Comparison of ENCODE assay signal across 14 cellular contexts in the genomic region with DNA sequence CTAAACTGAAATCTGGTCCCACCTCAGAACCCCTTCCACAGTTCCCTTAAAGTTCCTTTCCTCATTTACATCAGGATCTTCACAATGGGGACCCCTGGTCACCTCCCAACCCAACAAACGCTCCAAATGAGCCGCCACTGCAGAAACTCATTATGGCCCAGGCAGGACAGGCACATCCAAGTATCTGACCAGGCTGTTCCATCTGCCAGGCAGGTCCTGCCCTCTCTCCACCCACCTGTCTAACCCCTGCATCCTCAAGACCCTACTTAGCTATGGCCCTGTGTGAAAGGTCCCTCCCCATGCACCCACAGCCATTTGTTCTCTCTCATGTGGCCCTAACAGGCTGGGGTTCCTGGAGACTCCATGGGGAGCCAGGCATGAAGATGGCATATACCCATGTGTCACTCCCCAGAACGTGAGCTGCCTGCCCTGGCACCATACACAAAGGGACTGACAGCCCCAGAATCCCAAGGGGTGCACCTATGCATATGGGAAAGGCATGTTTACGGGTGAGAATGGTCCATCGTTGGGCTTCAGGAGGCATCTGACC. TPM values are rescaled to one million over a fixed set of nuclear protein-coding genes. Genes with fewer than 3 reads are reported as not detected.
DNase-seq lines count a peak whose midpoint lies in the region; ATAC-seq and TF ChIP-seq lines count a peak whose summit lies in the region.
"Had no signal": no experiment of that assay in that cellular context is flagged by ENCODE, and none has a peak within 500 bp of the region (broad histone marks: within the 10 kb centered on the region; RNA-seq: fewer than 3 reads in every experiment).

No MANE protein-coding gene starts in this region.

- H3K4me3 Mint-ChIP-seq in activated T-helper 1 cell treated with anti-CD3 and anti-CD28 coated beads, Interleukin-12 subunit alpha, Interleukin-12 subunit beta, Interleukin-2, Interleukin-4 antibody, amounts not matched to agents 30 ng/mL and 10 ng/mL and 1 ng/mL, durations not matched to agents 14 hours and 24 hours and 36 hours, result no peak overlapping the region
- H3K4me3 Mint-ChIP-seq: nephron; stimulated activated naive CD8-positive, alpha-beta T cell treated with anti-CD3 and anti-CD28 coated beads, Interleukin-15, amount 100 ng/mL, for 72 hours had no signal

- H3K27ac Mint-ChIP-seq in activated T-helper 1 cell treated with anti-CD3 and anti-CD28 coated beads, Interleukin-12 subunit alpha, Interleukin-12 subunit beta, Interleukin-2, Interleukin-4 antibody, amounts not matched to agents 30 ng/mL and 10 ng/mL and 1 ng/mL, durations not matched to agents 14 hours and 24 hours and 36 hours, result no peak overlapping the region
- H3K27ac Mint-ChIP-seq: nephron; stimulated activated naive CD8-positive, alpha-beta T cell treated with anti-CD3 and anti-CD28 coated beads, Interleukin-15, amount 100 ng/mL, for 72 hours had no signal

- peak; percentile 2 for DNase-seq in activated gamma-delta T cell treated with Interleukin-2 at 50 U/mL for 16 hours
- no peak for DNase-seq in activated gamma-delta T cell (lab: John Stamatoyannopoulos, UW)
- peak; percentile 47 for DNase-seq in left lobe of liver (ENCODE audit: low spot score)
- peak; percentile 19 for DNase-seq in stimulated activated CD8-positive, alpha-beta memory T cell treated with anti-CD3 and anti-CD28 coated beads, Interleukin-4, amount 100 ng/mL, for 48 hours
- DNase-seq in NAMALWA (ENCODE audit: low spot score), result no peak
- no peak for DNase-seq in activated T-helper 1 cell treated with anti-CD3 and anti-CD28 coated beads, Interleukin-12 subunit alpha, Interleukin-12 subunit beta, Interleukin-2, Interleukin-4 antibody, amounts not matched to agents 30 ng/mL and 10 ng/mL and 1 ng/mL, durations not matched to agents 14 hours and 24 hours and 36 hours (ENCODE audit: low spot score)
- DNase-seq: dermis blood vessel endothelial cell, hippocampal formation had no signal

- intact Hi-C loops in activated T-helper 1 cell treated with anti-CD3 and anti-CD28 coated beads, Interleukin-12 subunit alpha, Interleukin-12 subunit beta, Interleukin-2, Interleukin-4 antibody, amounts not matched to agents 30 ng/mL and 10 ng/mL and 1 ng/mL, durations not matched to agents 14 hours and 24 hours and 36 hours (cut with micrococcal nuclease), result no loop called here

- TF ChIP-seq CTCF in VCaP (conservative IDR thresholded peaks at IDR 0.05), result no peak

- H3K4me1 Mint-ChIP-seq in activated T-helper 1 cell treated with anti-CD3 and anti-CD28 coated beads, Interleukin-12 subunit alpha, Interleukin-12 subunit beta, Interleukin-2, Interleukin-4 antibody, amounts not matched to agents 30 ng/mL and 10 ng/mL and 1 ng/mL, durations not matched to agents 14 hours and 24 hours and 36 hours (ENCODE audit: low read depth), result no peaks in the 10 kb centered on the region
- H3K4me1 Mint-ChIP-seq: nephron; stimulated activated naive CD8-positive, alpha-beta T cell treated with anti-CD3 and anti-CD28 coated beads, Interleukin-15, amount 100 ng/mL, for 72 hours had no signal

- ATAC-seq in left lobe of liver (no peak), HG03457 (IDR thresholded peaks at IDR 0.05; ENCODE audit: unreplicated experiment) (no peak)
- ATAC-seq: stimulated activated naive CD8-positive, alpha-beta T cell treated with anti-CD3 and anti-CD28 coated beads, Interleukin-15, amount 100 ng/mL, for 72 hours had no signal

- peak overlapping the region; percentile 43 for H3K27ac ChIP-seq in VCaP
- H3K27ac ChIP-seq: SJSA1 had no signal

- peaks cover 3% of the 10 kb centered on the region for H3K27me3 Mint-ChIP-seq in activated T-helper 1 cell treated with anti-CD3 and anti-CD28 coated beads, Interleukin-12 subunit alpha, Interleukin-12 subunit beta, Interleukin-2, Interleukin-4 antibody, amounts not matched to agents 30 ng/mL and 10 ng/mL and 1 ng/mL, durations not matched to agents 14 hours and 24 hours and 36 hours (ENCODE audit: insufficient read depth)

- H3K9me3 Mint-ChIP-seq in activated T-helper 1 cell treated with anti-CD3 and anti-CD28 coated beads, Interleukin-12 subunit alpha, Interleukin-12 subunit beta, Interleukin-2, Interleukin-4 antibody, amounts not matched to agents 30 ng/mL and 10 ng/mL and 1 ng/mL, durations not matched to agents 14 hours and 24 hours and 36 hours, result no peaks in the 10 kb centered on the region
- H3K9me3 Mint-ChIP-seq: nephron; stimulated activated naive CD8-positive, alpha-beta T cell treated with anti-CD3 and anti-CD28 coated beads, Interleukin-15, amount 100 ng/mL, for 72 hours had no signal

- no peaks in the 10 kb centered on the region for H3K36me3 Mint-ChIP-seq in activated T-helper 1 cell treated with anti-CD3 and anti-CD28 coated beads, Interleukin-12 subunit alpha, Interleukin-12 subunit beta, Interleukin-2, Interleukin-4 antibody, amounts not matched to agents 30 ng/mL and 10 ng/mL and 1 ng/mL, durations not matched to agents 14 hours and 24 hours and 36 hours (ENCODE audit: low read depth)

RNA-seq across cellular contexts. Expression of gene GPRIN2, which starts 9.1 kb away (rescaled TPM):
- total RNA-seq in left lobe of liver, result 1.1 TPM
- not detected in 2 replicates for total RNA-seq in activated T-helper 1 cell treated with anti-CD3 and anti-CD28 coated beads, Interleukin-12 subunit alpha, Interleukin-12 subunit beta, Interleukin-2, Interleukin-4 antibody, amounts not matched to agents 30 ng/mL and 10 ng/mL and 1 ng/mL, durations not matched to agents 14 hours and 24 hours and 36 hours

RNA-seq across cellular contexts. Expression of gene SYT15, which starts 31.5 kb away (rescaled TPM):
- total RNA-seq in left lobe of liver, result 0.65 TPM
- 0.96 and 1.5 TPM in 2 replicates for total RNA-seq in activated T-helper 1 cell treated with anti-CD3 and anti-CD28 coated beads, Interleukin-12 subunit alpha, Interleukin-12 subunit beta, Interleukin-2, Interleukin-4 antibody, amounts not matched to agents 30 ng/mL and 10 ng/mL and 1 ng/mL, durations not matched to agents 14 hours and 24 hours and 36 hours
- total RNA-seq: H7 had no signal

Comparison
In these comparisons a context has a peak if more than half of its experiments do, and no peak if none do; other contexts are left out.
1. DNase-seq: peak in activated gamma-delta T cell treated with Interleukin-2 at 50 U/mL for 16 hours (single experiment), left lobe of liver (single experiment) and stimulated activated CD8-positive, alpha-beta memory T cell treated with anti-CD3 and anti-CD28 coated beads, Interleukin-4, amount 100 ng/mL, for 48 hours (single experiment); none in activated gamma-delta T cell (single experiment), NAMALWA (single experiment) and activated T-helper 1 cell treated with anti-CD3 and anti-CD28 coated beads, Interleukin-12 subunit alpha, Interleukin-12 subunit beta, Interleukin-2, Interleukin-4 antibody, amounts not matched to agents 30 ng/mL and 10 ng/mL and 1 ng/mL, durations not matched to agents 14 hours and 24 hours and 36 hours (single experiment).